23 cellular contexts compared by ENCODE assay signal in genomic region chr10:133401981-133402725, GRCh38. TPM values are rescaled to one million over a fixed set of nuclear protein-coding genes. Genes with fewer than 3 reads are reported as not detected.
DNase-seq lines count a peak whose midpoint lies in the region; ATAC-seq, FAIRE-seq and TF ChIP-seq lines count a peak whose summit lies in the region.
"Had no signal": no experiment of that assay in that cellular context is flagged by ENCODE, and none has a peak within 500 bp of the region (broad histone marks: within the 10 kb centered on the region; RNA-seq: fewer than 3 reads in every experiment).

No MANE protein-coding gene starts in this region.

- H4K20me1 ChIP-seq in KMS-11 (ENCODE audit: insufficient read depth): no peaks in the 10 kb centered on the region

- peak overlapping the region; percentile 69 for H3K27ac Mint-ChIP-seq in activated CD4-positive, alpha-beta T cell treated with anti-CD3 and anti-CD28 coated beads, Interleukin-2, amount 10 ng/mL, durations not matched to agents 7 days and 5 days
- no peak overlapping the region for H3K27ac Mint-ChIP-seq in activated CD4-positive, alpha-beta T cell treated with anti-CD3 and anti-CD28 coated beads for 36 hours
- no peak overlapping the region for H3K27ac Mint-ChIP-seq in WTC11
- H3K27ac Mint-ChIP-seq: activated naive CD8-positive, alpha-beta T cell had no signal

- H3K79me2 ChIP-seq in KMS-11 (ENCODE audit: insufficient read depth, low read depth): no peaks in the 10 kb centered on the region; the same call in none of the 2 replicates

- CTCF ChIA-PET in activated CD4-positive, alpha-beta T cell treated with anti-CD3 and anti-CD28 coated beads, Interleukin-2, amount 10 ng/mL, durations not matched to agents 7 days and 5 days (lab: Charles Lee): no interaction called here
- CTCF ChIA-PET in activated CD4-positive, alpha-beta T cell treated with anti-CD3 and anti-CD28 coated beads for 36 hours (lab: Charles Lee): no interaction called here
- CTCF ChIA-PET in WTC11 (lab: Charles Lee): no interaction called here

- H3K36me3 ChIP-seq in KMS-11 (ENCODE audit: insufficient read depth) (no peaks in the 10 kb centered on the region), kidney (ENCODE audit: control insufficient read depth in 1 of 2, insufficient read depth in 2 of 2, low read length in 2 of 2) (peaks cover 23 to 42% of the 10 kb centered on the region in 2 donors), small intestine (ENCODE audit: control insufficient read depth in 2 of 2, insufficient read depth in 2 of 2, low read length in 2 of 2) (peaks cover 0 to 11% of the 10 kb centered on the region in 2 donors)

- FAIRE-seq in kidney (lab: Jason Lieb, UNC): no peak
- FAIRE-seq in small intestine (lab: Jason Lieb, UNC): no peak
- FAIRE-seq: A204.1, endometrium, TTC549 had no signal

- H2AFZ ChIP-seq in KMS-11 (ENCODE audit: low read depth): no peak overlapping the region

- H3K4me3 Mint-ChIP-seq in activated CD4-positive, alpha-beta T cell treated with anti-CD3 and anti-CD28 coated beads, Interleukin-2, amount 10 ng/mL, durations not matched to agents 7 days and 5 days: no peak overlapping the region
- H3K4me3 Mint-ChIP-seq in activated CD4-positive, alpha-beta T cell treated with anti-CD3 and anti-CD28 coated beads for 36 hours: no peak overlapping the region
- H3K4me3 Mint-ChIP-seq in WTC11: no peak overlapping the region
- H3K4me3 Mint-ChIP-seq: activated naive CD8-positive, alpha-beta T cell had no signal

- peak overlapping the region; percentile 80; the same call in 1 of the 2 replicates for H3K4me2 ChIP-seq in KMS-11
- H3K4me2 ChIP-seq: BLaER1 had no signal

- TF ChIP-seq CTCF in KMS-11 (conservative IDR thresholded peaks at IDR 0.05; ENCODE audit: low read depth, low read length): no peak
- no peak for TF ChIP-seq CTCF in kidney (IDR thresholded peaks at IDR 0.05; ENCODE audit: borderline replicate concordance, extremely low read depth, insufficient read depth)
- no peak for TF ChIP-seq CTCF in WTC11 (IDR thresholded peaks at IDR 0.05)

- intact Hi-C loops in activated CD4-positive, alpha-beta T cell treated with anti-CD3 and anti-CD28 coated beads for 36 hours (cut with DNase I, micrococcal nuclease): no loop called here
- intact Hi-C loops in kidney (cut with DNase I): no loop called here

- H3K9me3 Mint-ChIP-seq in activated CD4-positive, alpha-beta T cell treated with anti-CD3 and anti-CD28 coated beads, Interleukin-2, amount 10 ng/mL, durations not matched to agents 7 days and 5 days: no peaks in the 10 kb centered on the region
- no peaks in the 10 kb centered on the region for H3K9me3 Mint-ChIP-seq in activated CD4-positive, alpha-beta T cell treated with anti-CD3 and anti-CD28 coated beads for 36 hours (ENCODE audit: low read depth)
- no peaks in the 10 kb centered on the region for H3K9me3 Mint-ChIP-seq in WTC11

- H3K4me1 Mint-ChIP-seq in activated CD4-positive, alpha-beta T cell treated with anti-CD3 and anti-CD28 coated beads, Interleukin-2, amount 10 ng/mL, durations not matched to agents 7 days and 5 days: peaks cover 56% of the 10 kb centered on the region
- peaks cover 50% of the 10 kb centered on the region for H3K4me1 Mint-ChIP-seq in activated CD4-positive, alpha-beta T cell treated with anti-CD3 and anti-CD28 coated beads for 36 hours
- no peaks in the 10 kb centered on the region for H3K4me1 Mint-ChIP-seq in WTC11

- POLR2A ChIA-PET in activated CD4-positive, alpha-beta T cell treated with anti-CD3 and anti-CD28 coated beads, Interleukin-2, amount 10 ng/mL, durations not matched to agents 7 days and 5 days (lab: Charles Lee): no interaction called here
- POLR2A ChIA-PET in activated CD4-positive, alpha-beta T cell treated with anti-CD3 and anti-CD28 coated beads for 36 hours (lab: Charles Lee): no interaction called here
- POLR2A ChIA-PET in WTC11 (lab: Charles Lee): no interaction called here

- H3K9me3 ChIP-seq in kidney (ENCODE audit: control insufficient read depth in 1 of 2, low read length in 2 of 2) (no peaks in the 10 kb centered on the region), small intestine (ENCODE audit: control insufficient read depth, low read depth) (no peaks in the 10 kb centered on the region)
- H3K9me3 ChIP-seq: left ventricle myocardium inferior had no signal

- DNase-seq in activated CD4-positive, alpha-beta T cell treated with anti-CD3 and anti-CD28 coated beads, Interleukin-2, amount 10 ng/mL, durations not matched to agents 7 days and 5 days: no peak
- DNase-seq in activated CD4-positive, alpha-beta T cell treated with anti-CD3 and anti-CD28 coated beads for 36 hours: no peak
- DNase-seq in kidney (peak; percentile 66), small intestine (no peak), NCI-H1436 treated with DMSO at 0.1 percent for 48 hours (lab: John Stamatoyannopoulos, UW) (no peak), WTC11 (ENCODE audit: low spot score) (no peak)
- no peak for DNase-seq in stimulated activated CD4-positive, alpha-beta T cell treated with anti-CD3 and anti-CD28 coated beads, Interleukin-4, amount 100 ng/mL, for 4 hours
- DNase-seq: activated CD4-positive, alpha-beta T cell treated with anti-CD3 and anti-CD28 coated beads for 48 hours; activated T-cell treated with anti-CD3 and anti-CD28 coated beads, Interleukin-2, amount 50 U/mL, for 1 hour; brain microvascular endothelial cell; cortex of kidney; EL; left ventricle myocardium inferior; NCI-H526 treated with DMSO at 0.1 percent for 48 hours had no signal

- H3K9ac ChIP-seq in KMS-11 (no peak overlapping the region), kidney (ENCODE audit: low read length in 2 of 2) (no peak overlapping the region)
- H3K9ac ChIP-seq: BLaER1 had no signal

- no peaks in the 10 kb centered on the region for H3K27me3 Mint-ChIP-seq in activated CD4-positive, alpha-beta T cell treated with anti-CD3 and anti-CD28 coated beads, Interleukin-2, amount 10 ng/mL, durations not matched to agents 7 days and 5 days
- no peaks in the 10 kb centered on the region for H3K27me3 Mint-ChIP-seq in activated CD4-positive, alpha-beta T cell treated with anti-CD3 and anti-CD28 coated beads for 36 hours
- H3K27me3 Mint-ChIP-seq in WTC11 (ENCODE audit: low read depth): no peaks in the 10 kb centered on the region
- H3K27me3 Mint-ChIP-seq: activated naive CD8-positive, alpha-beta T cell had no signal

- peaks cover 33% of the 10 kb centered on the region for H3K4me1 ChIP-seq in KMS-11 (ENCODE audit: low read depth, poor library complexity, severe bottlenecking)
- no peaks in the 10 kb centered on the region for H3K4me1 ChIP-seq in kidney (ENCODE audit: control insufficient read depth in 1 of 2, insufficient read depth in 1 of 2, low read depth in 1 of 2, low read length in 2 of 2)
- peaks cover 3 to 7% of the 10 kb centered on the region in 2 donors for H3K4me1 ChIP-seq in small intestine (ENCODE audit: control insufficient read depth in 2 of 2, insufficient read depth in 1 of 2, low read depth in 1 of 2, low read length in 1 of 2)
- H3K4me1 ChIP-seq: BLaER1 had no signal

- no peak for ATAC-seq in activated CD4-positive, alpha-beta T cell treated with anti-CD3 and anti-CD28 coated beads for 36 hours
- ATAC-seq in WTC11: no peak
- ATAC-seq: HCT116 had no signal

- no peak overlapping the region for H3K4me3 ChIP-seq in KMS-11 (IDR thresholded peaks at IDR 0.05; ENCODE audit: insufficient read depth, low read depth, low read length)
- no peak overlapping the region for H3K4me3 ChIP-seq in kidney (ENCODE audit: low read length in 2 of 2)
- no peak overlapping the region for H3K4me3 ChIP-seq in small intestine (ENCODE audit: low read depth in 1 of 2, low read length in 2 of 2)
- H3K4me3 ChIP-seq: BLaER1, left ventricle myocardium inferior had no signal

- H3K27ac ChIP-seq in KMS-11 (no peak overlapping the region), kidney (ENCODE audit: low read depth in 2 of 2, low read length in 2 of 2) (no peak overlapping the region), small intestine (ENCODE audit: low read depth in 1 of 2, low read length in 1 of 2) (peak overlapping the region; percentile 12 to 94)
- H3K27ac ChIP-seq: BLaER1, brain microvascular endothelial cell, left ventricle myocardium inferior, RWPE1 had no signal

- WGBS in small intestine, 3 donors: 95 to 97% (median 97%) methylated on average over 21 of the region's 21 CpGs

- H3K36me3 Mint-ChIP-seq in activated CD4-positive, alpha-beta T cell treated with anti-CD3 and anti-CD28 coated beads, Interleukin-2, amount 10 ng/mL, durations not matched to agents 7 days and 5 days (ENCODE audit: low read depth): peaks cover 64% of the 10 kb centered on the region
- H3K36me3 Mint-ChIP-seq in activated CD4-positive, alpha-beta T cell treated with anti-CD3 and anti-CD28 coated beads for 36 hours (ENCODE audit: low read depth): peaks cover 58% of the 10 kb centered on the region
- H3K36me3 Mint-ChIP-seq in WTC11: peaks cover 77% of the 10 kb centered on the region

- H3K27me3 ChIP-seq in KMS-11 (ENCODE audit: insufficient read depth, low read depth): no peaks in the 10 kb centered on the region
- no peaks in the 10 kb centered on the region for H3K27me3 ChIP-seq in small intestine (ENCODE audit: control insufficient read depth in 2 of 2, insufficient read depth in 2 of 2, low read length in 2 of 2)
- H3K27me3 ChIP-seq: BLaER1, brain microvascular endothelial cell had no signal

RNA-seq across cellular contexts. Expression of gene MTG1, which starts 8.2 kb away (rescaled TPM):
- 10 to 100 TPM; 47.7 to 56.1 TPM for total RNA-seq in activated CD4-positive, alpha-beta T cell treated with anti-CD3 and anti-CD28 coated beads, Interleukin-2, amount 10 ng/mL, durations not matched to agents 7 days and 5 days
- 10 to 100 TPM; 46.9 to 52.1 TPM for total RNA-seq in activated CD4-positive, alpha-beta T cell treated with anti-CD3 and anti-CD28 coated beads for 36 hours
- total RNA-seq in kidney (51.1 TPM), WTC11 (2021) (51.8 to 63.0 TPM (median 53.0 TPM) in 3 replicates)
- polyA plus RNA-seq in kidney (ENCODE audit: insufficient read depth, low read depth, low replicate concordance) (68.5 TPM), small intestine (100 to 1,000 TPM in 2 of 3 donors, 10 to 100 TPM in 1; 72.6 to 124 (median 109) TPM)

RNA-seq across cellular contexts. Expression of gene SPRN, which starts 22.3 kb away (rescaled TPM):
- total RNA-seq in activated CD4-positive, alpha-beta T cell treated with anti-CD3 and anti-CD28 coated beads, Interleukin-2, amount 10 ng/mL, durations not matched to agents 7 days and 5 days: not detected
- total RNA-seq in activated CD4-positive, alpha-beta T cell treated with anti-CD3 and anti-CD28 coated beads for 36 hours: not detected
- total RNA-seq in kidney (not detected), WTC11 (2021) (0.27 to 0.59 TPM (median 0.32 TPM) in 3 replicates)
- polyA plus RNA-seq in kidney (ENCODE audit: insufficient read depth, low read depth, low replicate concordance) (not detected), small intestine (1 to 10 TPM in 1 of 3 donors, under 1 TPM in 2; 0.81 to 1.1 (median 0.89) TPM)
- total RNA-seq: HT1080, left ventricle myocardium inferior had no signal

RNA-seq across cellular contexts. Expression of gene PAOX, which starts 23.1 kb away (rescaled TPM):
- 1 to 10 TPM; 2.6 to 5.0 TPM for total RNA-seq in activated CD4-positive, alpha-beta T cell treated with anti-CD3 and anti-CD28 coated beads, Interleukin-2, amount 10 ng/mL, durations not matched to agents 7 days and 5 days
- 1 to 10 TPM; 3.0 to 6.2 TPM for total RNA-seq in activated CD4-positive, alpha-beta T cell treated with anti-CD3 and anti-CD28 coated beads for 36 hours
- 7.0 TPM for total RNA-seq in kidney
- 14.4 TPM for polyA plus RNA-seq in kidney (ENCODE audit: insufficient read depth, low read depth, low replicate concordance)
- polyA plus RNA-seq in small intestine: 10 to 100 TPM in 2 of 3 donors, 1 to 10 TPM in 1; 7.9 to 40.8 (median 12.3) TPM
- 3.6 to 5.6 TPM (median 5.2 TPM) in 3 replicates for total RNA-seq in WTC11 (2021)

RNA-seq across cellular contexts. Expression of gene ECHS1, which starts 29.0 kb away (rescaled TPM):
- 10 to 100 TPM; 34.9 to 40.2 TPM for total RNA-seq in activated CD4-positive, alpha-beta T cell treated with anti-CD3 and anti-CD28 coated beads, Interleukin-2, amount 10 ng/mL, durations not matched to agents 7 days and 5 days
- 10 to 100 TPM; 42.0 to 56.7 TPM for total RNA-seq in activated CD4-positive, alpha-beta T cell treated with anti-CD3 and anti-CD28 coated beads for 36 hours
- total RNA-seq in kidney (85.6 TPM), WTC11 (2021) (84.1 to 91.8 TPM (median 88.8 TPM) in 3 replicates)
- polyA plus RNA-seq in kidney (ENCODE audit: insufficient read depth, low read depth, low replicate concordance) (599 TPM), small intestine (100 to 1,000 TPM; 190 to 371 (median 260) TPM)

RNA-seq across cellular contexts. Expression of gene FUOM, which starts 44.3 kb away (rescaled TPM):
- total RNA-seq in activated CD4-positive, alpha-beta T cell treated with anti-CD3 and anti-CD28 coated beads, Interleukin-2, amount 10 ng/mL, durations not matched to agents 7 days and 5 days: 10 to 100 TPM; 11.9 to 16.2 TPM
- total RNA-seq in activated CD4-positive, alpha-beta T cell treated with anti-CD3 and anti-CD28 coated beads for 36 hours: 10 to 100 TPM; 28.3 to 37.0 TPM
- 17.5 TPM for total RNA-seq in kidney
- polyA plus RNA-seq in kidney (ENCODE audit: insufficient read depth, low read depth, low replicate concordance): 118 TPM
- polyA plus RNA-seq in small intestine: 100 to 1,000 TPM in 2 of 3 donors, 10 to 100 TPM in 1; 89.8 to 320 (median 240) TPM
- 31.3 to 40.5 TPM (median 33.8 TPM) in 3 replicates for total RNA-seq in WTC11 (2021)

Comparison
In these comparisons a context has a peak if more than half of its experiments do, and no peak if none do; other contexts are left out.
1. H3K27ac ChIP-seq: peak in small intestine (2 of 2); none in KMS-11 (single experiment) and kidney (0 of 2).